Comparison of ENCODE assay signal across 1 cellular context in the genomic region with DNA sequence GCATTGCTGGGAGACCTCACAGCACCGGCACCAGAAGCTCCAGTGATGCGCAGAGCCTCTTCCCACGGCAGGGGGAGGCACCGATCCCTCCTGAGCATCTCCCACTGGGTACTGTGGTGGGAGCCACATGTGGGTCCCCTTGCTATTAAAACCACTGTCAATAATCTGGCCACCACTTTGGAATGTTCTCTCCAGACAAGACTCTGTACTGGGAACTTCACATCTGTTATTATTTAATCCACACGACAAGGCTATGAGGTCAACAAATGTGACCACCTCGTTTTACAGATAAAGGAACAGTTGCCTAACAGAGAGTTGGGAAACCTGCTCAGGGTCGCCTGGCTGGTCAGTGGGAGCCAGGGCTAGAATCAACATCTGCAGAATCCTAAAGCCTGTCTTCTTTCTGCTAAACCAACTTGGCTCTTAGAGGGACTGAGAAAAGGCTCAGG.
TF ChIP-seq lines count a peak whose summit lies in the region.

No MANE protein-coding gene starts in this region.

TF ChIP-seq in HepG2, 621 proteins besides CTCF, POLR2A, EP300 and RAD21 (continued from another document and continues in another):
- TF ChIP-seq, protein P1, sequence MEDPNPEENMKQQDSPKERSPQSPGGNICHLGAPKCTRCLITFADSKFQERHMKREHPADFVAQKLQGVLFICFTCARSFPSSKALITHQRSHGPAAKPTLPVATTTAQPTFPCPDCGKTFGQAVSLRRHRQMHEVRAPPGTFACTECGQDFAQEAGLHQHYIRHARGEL (CRISPR knock-in tag; IDR thresholded peaks at IDR 0.05): no peak
- no peak for TF ChIP-seq MTA1 (CRISPR knock-in tag; IDR thresholded peaks at IDR 0.05; ENCODE audit: borderline replicate concordance)
- peak; percentile 45; the same call in 1 of the 2 replicates for TF ChIP-seq ZNF235 (CRISPR knock-in tag; IDR thresholded peaks at IDR 0.05; ENCODE audit: borderline replicate concordance)
- TF ChIP-seq SATB2 (CRISPR knock-in tag; IDR thresholded peaks at IDR 0.05): no peak
- TF ChIP-seq, protein P2, sequence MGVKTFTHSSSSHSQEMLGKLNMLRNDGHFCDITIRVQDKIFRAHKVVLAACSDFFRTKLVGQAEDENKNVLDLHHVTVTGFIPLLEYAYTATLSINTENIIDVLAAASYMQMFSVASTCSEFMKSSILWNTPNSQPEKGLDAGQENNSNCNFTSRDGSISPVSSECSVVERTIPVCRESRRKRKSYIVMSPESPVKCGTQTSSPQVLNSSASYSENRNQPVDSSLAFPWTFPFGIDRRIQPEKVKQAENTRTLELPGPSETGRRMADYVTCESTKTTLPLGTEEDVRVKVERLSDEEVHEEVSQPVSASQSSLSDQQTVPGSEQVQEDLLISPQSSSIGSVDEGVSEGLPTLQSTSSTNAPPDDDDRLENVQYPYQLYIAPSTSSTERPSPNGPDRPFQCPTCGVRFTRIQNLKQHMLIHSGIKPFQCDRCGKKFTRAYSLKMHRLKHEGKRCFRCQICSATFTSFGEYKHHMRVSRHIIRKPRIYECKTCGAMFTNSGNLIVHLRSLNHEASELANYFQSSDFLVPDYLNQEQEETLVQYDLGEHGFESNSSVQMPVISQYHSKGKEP (CRISPR knock-in tag; IDR thresholded peaks at IDR 0.05): no peak
- no peak for TF ChIP-seq KDM5A (IDR thresholded peaks at IDR 0.05; ENCODE audit: borderline replicate concordance, low read length)
- no peak for TF ChIP-seq FLYWCH1 (CRISPR knock-in tag; IDR thresholded peaks at IDR 0.05)
- TF ChIP-seq RBFOX2 (IDR thresholded peaks at IDR 0.05; ENCODE audit: low read depth, low read length): no peak
- no peak for TF ChIP-seq ZNF530 (CRISPR knock-in tag; IDR thresholded peaks at IDR 0.05; ENCODE audit: low read depth)
- TF ChIP-seq ZNF251 (CRISPR knock-in tag; IDR thresholded peaks at IDR 0.05): no peak
- no peak for TF ChIP-seq KLF15 (CRISPR knock-in tag; IDR thresholded peaks at IDR 0.05; ENCODE audit: borderline replicate concordance)
- TF ChIP-seq ZNF451 (CRISPR knock-in tag; IDR thresholded peaks at IDR 0.05): no peak
- TF ChIP-seq, protein P3, sequence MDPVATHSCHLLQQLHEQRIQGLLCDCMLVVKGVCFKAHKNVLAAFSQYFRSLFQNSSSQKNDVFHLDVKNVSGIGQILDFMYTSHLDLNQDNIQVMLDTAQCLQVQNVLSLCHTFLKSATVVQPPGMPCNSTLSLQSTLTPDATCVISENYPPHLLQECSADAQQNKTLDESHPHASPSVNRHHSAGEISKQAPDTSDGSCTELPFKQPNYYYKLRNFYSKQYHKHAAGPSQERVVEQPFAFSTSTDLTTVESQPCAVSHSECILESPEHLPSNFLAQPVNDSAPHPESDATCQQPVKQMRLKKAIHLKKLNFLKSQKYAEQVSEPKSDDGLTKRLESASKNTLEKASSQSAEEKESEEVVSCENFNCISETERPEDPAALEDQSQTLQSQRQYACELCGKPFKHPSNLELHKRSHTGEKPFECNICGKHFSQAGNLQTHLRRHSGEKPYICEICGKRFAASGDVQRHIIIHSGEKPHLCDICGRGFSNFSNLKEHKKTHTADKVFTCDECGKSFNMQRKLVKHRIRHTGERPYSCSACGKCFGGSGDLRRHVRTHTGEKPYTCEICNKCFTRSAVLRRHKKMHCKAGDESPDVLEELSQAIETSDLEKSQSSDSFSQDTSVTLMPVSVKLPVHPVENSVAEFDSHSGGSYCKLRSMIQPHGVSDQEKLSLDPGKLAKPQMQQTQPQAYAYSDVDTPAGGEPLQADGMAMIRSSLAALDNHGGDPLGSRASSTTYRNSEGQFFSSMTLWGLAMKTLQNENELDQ (CRISPR knock-in tag; IDR thresholded peaks at IDR 0.05; ENCODE audit: borderline replicate concordance): no peak
- no peak for TF ChIP-seq ZNF33A (CRISPR knock-in tag; IDR thresholded peaks at IDR 0.05; ENCODE audit: borderline replicate concordance)
- TF ChIP-seq, protein P4, sequence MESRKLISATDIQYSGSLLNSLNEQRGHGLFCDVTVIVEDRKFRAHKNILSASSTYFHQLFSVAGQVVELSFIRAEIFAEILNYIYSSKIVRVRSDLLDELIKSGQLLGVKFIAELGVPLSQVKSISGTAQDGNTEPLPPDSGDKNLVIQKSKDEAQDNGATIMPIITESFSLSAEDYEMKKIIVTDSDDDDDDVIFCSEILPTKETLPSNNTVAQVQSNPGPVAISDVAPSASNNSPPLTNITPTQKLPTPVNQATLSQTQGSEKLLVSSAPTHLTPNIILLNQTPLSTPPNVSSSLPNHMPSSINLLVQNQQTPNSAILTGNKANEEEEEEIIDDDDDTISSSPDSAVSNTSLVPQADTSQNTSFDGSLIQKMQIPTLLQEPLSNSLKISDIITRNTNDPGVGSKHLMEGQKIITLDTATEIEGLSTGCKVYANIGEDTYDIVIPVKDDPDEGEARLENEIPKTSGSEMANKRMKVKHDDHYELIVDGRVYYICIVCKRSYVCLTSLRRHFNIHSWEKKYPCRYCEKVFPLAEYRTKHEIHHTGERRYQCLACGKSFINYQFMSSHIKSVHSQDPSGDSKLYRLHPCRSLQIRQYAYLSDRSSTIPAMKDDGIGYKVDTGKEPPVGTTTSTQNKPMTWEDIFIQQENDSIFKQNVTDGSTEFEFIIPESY (CRISPR knock-in tag; IDR thresholded peaks at IDR 0.05): no peak
- TF ChIP-seq ZNF264 (CRISPR knock-in tag; IDR thresholded peaks at IDR 0.05): no peak
- no peak for TF ChIP-seq PCBP1 (IDR thresholded peaks at IDR 0.05; ENCODE audit: borderline replicate concordance, low read depth, low read length)
- TF ChIP-seq ZNF878 (CRISPR knock-in tag; IDR thresholded peaks at IDR 0.05): peak; percentile 54; the same call in 1 of the 2 replicates
- no peak for TF ChIP-seq SOX6 (IDR thresholded peaks at IDR 0.05)
- TF ChIP-seq SOX6 (CRISPR knock-in tag; IDR thresholded peaks at IDR 0.05): peak; percentile 84
- peak; percentile 83 for TF ChIP-seq CEBPG (CRISPR knock-in tag; IDR thresholded peaks at IDR 0.05)
- TF ChIP-seq ZFP82 (CRISPR knock-in tag; IDR thresholded peaks at IDR 0.05; ENCODE audit: borderline replicate concordance): no peak
- no peak for TF ChIP-seq ZNF781 (CRISPR knock-in tag; IDR thresholded peaks at IDR 0.05; ENCODE audit: borderline replicate concordance, not compliant biosample characterization)
- TF ChIP-seq, protein P5, sequence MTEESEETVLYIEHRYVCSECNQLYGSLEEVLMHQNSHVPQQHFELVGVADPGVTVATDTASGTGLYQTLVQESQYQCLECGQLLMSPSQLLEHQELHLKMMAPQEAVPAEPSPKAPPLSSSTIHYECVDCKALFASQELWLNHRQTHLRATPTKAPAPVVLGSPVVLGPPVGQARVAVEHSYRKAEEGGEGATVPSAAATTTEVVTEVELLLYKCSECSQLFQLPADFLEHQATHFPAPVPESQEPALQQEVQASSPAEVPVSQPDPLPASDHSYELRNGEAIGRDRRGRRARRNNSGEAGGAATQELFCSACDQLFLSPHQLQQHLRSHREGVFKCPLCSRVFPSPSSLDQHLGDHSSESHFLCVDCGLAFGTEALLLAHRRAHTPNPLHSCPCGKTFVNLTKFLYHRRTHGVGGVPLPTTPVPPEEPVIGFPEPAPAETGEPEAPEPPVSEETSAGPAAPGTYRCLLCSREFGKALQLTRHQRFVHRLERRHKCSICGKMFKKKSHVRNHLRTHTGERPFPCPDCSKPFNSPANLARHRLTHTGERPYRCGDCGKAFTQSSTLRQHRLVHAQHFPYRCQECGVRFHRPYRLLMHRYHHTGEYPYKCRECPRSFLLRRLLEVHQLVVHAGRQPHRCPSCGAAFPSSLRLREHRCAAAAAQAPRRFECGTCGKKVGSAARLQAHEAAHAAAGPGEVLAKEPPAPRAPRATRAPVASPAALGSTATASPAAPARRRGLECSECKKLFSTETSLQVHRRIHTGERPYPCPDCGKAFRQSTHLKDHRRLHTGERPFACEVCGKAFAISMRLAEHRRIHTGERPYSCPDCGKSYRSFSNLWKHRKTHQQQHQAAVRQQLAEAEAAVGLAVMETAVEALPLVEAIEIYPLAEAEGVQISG (CRISPR knock-in tag; IDR thresholded peaks at IDR 0.05): no peak; the same call in 1 of the 2 replicates
- TF ChIP-seq ZNF225 (CRISPR knock-in tag; IDR thresholded peaks at IDR 0.05): no peak
- TF ChIP-seq, protein P6, sequence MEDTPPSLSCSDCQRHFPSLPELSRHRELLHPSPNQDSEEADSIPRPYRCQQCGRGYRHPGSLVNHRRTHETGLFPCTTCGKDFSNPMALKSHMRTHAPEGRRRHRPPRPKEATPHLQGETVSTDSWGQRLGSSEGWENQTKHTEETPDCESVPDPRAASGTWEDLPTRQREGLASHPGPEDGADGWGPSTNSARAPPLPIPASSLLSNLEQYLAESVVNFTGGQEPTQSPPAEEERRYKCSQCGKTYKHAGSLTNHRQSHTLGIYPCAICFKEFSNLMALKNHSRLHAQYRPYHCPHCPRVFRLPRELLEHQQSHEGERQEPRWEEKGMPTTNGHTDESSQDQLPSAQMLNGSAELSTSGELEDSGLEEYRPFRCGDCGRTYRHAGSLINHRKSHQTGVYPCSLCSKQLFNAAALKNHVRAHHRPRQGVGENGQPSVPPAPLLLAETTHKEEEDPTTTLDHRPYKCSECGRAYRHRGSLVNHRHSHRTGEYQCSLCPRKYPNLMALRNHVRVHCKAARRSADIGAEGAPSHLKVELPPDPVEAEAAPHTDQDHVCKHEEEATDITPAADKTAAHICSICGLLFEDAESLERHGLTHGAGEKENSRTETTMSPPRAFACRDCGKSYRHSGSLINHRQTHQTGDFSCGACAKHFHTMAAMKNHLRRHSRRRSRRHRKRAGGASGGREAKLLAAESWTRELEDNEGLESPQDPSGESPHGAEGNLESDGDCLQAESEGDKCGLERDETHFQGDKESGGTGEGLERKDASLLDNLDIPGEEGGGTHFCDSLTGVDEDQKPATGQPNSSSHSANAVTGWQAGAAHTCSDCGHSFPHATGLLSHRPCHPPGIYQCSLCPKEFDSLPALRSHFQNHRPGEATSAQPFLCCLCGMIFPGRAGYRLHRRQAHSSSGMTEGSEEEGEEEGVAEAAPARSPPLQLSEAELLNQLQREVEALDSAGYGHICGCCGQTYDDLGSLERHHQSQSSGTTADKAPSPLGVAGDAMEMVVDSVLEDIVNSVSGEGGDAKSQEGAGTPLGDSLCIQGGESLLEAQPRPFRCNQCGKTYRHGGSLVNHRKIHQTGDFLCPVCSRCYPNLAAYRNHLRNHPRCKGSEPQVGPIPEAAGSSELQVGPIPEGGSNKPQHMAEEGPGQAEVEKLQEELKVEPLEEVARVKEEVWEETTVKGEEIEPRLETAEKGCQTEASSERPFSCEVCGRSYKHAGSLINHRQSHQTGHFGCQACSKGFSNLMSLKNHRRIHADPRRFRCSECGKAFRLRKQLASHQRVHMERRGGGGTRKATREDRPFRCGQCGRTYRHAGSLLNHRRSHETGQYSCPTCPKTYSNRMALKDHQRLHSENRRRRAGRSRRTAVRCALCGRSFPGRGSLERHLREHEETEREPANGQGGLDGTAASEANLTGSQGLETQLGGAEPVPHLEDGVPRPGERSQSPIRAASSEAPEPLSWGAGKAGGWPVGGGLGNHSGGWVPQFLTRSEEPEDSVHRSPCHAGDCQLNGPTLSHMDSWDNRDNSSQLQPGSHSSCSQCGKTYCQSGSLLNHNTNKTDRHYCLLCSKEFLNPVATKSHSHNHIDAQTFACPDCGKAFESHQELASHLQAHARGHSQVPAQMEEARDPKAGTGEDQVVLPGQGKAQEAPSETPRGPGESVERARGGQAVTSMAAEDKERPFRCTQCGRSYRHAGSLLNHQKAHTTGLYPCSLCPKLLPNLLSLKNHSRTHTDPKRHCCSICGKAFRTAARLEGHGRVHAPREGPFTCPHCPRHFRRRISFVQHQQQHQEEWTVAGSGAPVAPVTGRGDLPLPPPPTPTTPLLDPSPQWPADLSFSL (CRISPR knock-in tag; IDR thresholded peaks at IDR 0.05): no peak
- TF ChIP-seq ZNF484 (CRISPR knock-in tag; IDR thresholded peaks at IDR 0.05; ENCODE audit: borderline replicate concordance, low read depth): no peak
- no peak for TF ChIP-seq ZNF230 (CRISPR knock-in tag; IDR thresholded peaks at IDR 0.05)
- 0 out of 2 replicates have a peak, but pooled peaks have one; percentile 41 for TF ChIP-seq ZNF317 (CRISPR knock-in tag; IDR thresholded peaks at IDR 0.05)
- no peak for TF ChIP-seq ZNF567 (CRISPR knock-in tag; IDR thresholded peaks at IDR 0.05; ENCODE audit: borderline replicate concordance)
- TF ChIP-seq, protein P7, sequence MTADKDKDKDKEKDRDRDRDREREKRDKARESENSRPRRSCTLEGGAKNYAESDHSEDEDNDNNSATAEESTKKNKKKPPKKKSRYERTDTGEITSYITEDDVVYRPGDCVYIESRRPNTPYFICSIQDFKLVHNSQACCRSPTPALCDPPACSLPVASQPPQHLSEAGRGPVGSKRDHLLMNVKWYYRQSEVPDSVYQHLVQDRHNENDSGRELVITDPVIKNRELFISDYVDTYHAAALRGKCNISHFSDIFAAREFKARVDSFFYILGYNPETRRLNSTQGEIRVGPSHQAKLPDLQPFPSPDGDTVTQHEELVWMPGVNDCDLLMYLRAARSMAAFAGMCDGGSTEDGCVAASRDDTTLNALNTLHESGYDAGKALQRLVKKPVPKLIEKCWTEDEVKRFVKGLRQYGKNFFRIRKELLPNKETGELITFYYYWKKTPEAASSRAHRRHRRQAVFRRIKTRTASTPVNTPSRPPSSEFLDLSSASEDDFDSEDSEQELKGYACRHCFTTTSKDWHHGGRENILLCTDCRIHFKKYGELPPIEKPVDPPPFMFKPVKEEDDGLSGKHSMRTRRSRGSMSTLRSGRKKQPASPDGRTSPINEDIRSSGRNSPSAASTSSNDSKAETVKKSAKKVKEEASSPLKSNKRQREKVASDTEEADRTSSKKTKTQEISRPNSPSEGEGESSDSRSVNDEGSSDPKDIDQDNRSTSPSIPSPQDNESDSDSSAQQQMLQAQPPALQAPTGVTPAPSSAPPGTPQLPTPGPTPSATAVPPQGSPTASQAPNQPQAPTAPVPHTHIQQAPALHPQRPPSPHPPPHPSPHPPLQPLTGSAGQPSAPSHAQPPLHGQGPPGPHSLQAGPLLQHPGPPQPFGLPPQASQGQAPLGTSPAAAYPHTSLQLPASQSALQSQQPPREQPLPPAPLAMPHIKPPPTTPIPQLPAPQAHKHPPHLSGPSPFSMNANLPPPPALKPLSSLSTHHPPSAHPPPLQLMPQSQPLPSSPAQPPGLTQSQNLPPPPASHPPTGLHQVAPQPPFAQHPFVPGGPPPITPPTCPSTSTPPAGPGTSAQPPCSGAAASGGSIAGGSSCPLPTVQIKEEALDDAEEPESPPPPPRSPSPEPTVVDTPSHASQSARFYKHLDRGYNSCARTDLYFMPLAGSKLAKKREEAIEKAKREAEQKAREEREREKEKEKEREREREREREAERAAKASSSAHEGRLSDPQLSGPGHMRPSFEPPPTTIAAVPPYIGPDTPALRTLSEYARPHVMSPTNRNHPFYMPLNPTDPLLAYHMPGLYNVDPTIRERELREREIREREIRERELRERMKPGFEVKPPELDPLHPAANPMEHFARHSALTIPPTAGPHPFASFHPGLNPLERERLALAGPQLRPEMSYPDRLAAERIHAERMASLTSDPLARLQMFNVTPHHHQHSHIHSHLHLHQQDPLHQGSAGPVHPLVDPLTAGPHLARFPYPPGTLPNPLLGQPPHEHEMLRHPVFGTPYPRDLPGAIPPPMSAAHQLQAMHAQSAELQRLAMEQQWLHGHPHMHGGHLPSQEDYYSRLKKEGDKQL (CRISPR knock-in tag; IDR thresholded peaks at IDR 0.05; ENCODE audit: low read depth): 0 out of 2 replicates have a peak, but pooled peaks have one; percentile 19
- no peak for TF ChIP-seq CBX1 (IDR thresholded peaks at IDR 0.05; ENCODE audit: low read depth)
